ENCODE assay signal across 13 cellular contexts in the genomic region with DNA sequence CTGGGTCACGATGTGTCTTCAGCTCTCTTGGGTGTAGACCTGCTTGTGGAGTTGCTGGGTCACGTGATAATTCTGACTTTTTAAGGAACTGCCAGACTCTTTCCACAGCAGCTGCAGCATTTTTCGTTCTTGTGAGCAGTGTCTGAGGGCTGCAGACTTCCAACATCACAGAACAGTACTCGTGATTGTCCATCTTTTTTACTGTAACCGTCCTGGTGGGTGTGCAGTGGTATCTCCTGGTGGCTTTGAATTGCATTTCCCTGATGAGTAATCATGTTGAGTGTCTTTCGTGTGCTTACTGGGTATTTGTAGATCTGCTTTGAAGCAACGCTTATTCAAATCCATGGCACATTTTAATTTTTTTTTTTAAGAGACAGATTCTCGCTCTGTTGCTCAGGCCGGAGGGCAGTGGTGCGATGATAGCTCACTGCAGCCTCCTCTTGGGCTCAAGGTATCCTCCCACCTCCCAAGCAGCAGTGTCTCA. TPM values are rescaled to one million over a fixed set of nuclear protein-coding genes. Genes with fewer than 3 reads are reported as not detected.
DNase-seq lines count a peak whose midpoint lies in the region; ATAC-seq and TF ChIP-seq lines count a peak whose summit lies in the region.
"Had no signal": no experiment of that assay in that cellular context is flagged by ENCODE, and none has a peak within 500 bp of the region (broad histone marks: within the 10 kb centered on the region; RNA-seq: fewer than 3 reads in every experiment).

No MANE protein-coding gene starts in this region.

- 37% methylated on average over 10 of the region's 10 CpGs for WGBS in smooth muscle cell (ENCODE audit: low lambda C conversion rate)

- peaks cover 8% of the 10 kb centered on the region for H4K20me1 ChIP-seq in Loucy (ENCODE audit: insufficient read depth, low read length, poor library complexity, severe bottlenecking)
- H4K20me1 ChIP-seq in smooth muscle cell (ENCODE audit: low read depth): peaks cover 100% of the 10 kb centered on the region

- H3K4me1 Mint-ChIP-seq in activated naive CD4-positive, alpha-beta T cell treated with anti-CD3 and anti-CD28 coated beads, Interleukin-2, amount 50 U/mL, for 24 hours: peaks cover 63% of the 10 kb centered on the region

- no peak for TF ChIP-seq CTCF in Loucy (conservative IDR thresholded peaks at IDR 0.05; ENCODE audit: low read length)
- TF ChIP-seq CTCF in smooth muscle cell (IDR thresholded peaks at IDR 0.05; ENCODE audit: borderline replicate concordance, insufficient read depth, poor library complexity, severe bottlenecking): no peak

- no peak overlapping the region for H3K9ac ChIP-seq in Loucy (ENCODE audit: low read depth, low read length, poor library complexity, severe bottlenecking)
- H3K9ac ChIP-seq in adipocyte (ENCODE audit: low read length): no peak overlapping the region
- peak overlapping the region; percentile 18 for H3K9ac ChIP-seq in smooth muscle cell (ENCODE audit: low read depth)

- H3K4me2 ChIP-seq in Loucy (ENCODE audit: low read depth, low read length, poor library complexity, severe bottlenecking) (peak overlapping the region; percentile 32), smooth muscle cell (peak overlapping the region; percentile 70)

- H3K4me3 ChIP-seq in Loucy (ENCODE audit: low read length, poor library complexity, severe bottlenecking) (no peak overlapping the region), adipocyte (ENCODE audit: low read length) (no peak overlapping the region), smooth muscle cell (no peak overlapping the region)
- H3K4me3 ChIP-seq: upper lobe of left lung had no signal

- H3K4me1 ChIP-seq in Loucy (ENCODE audit: insufficient read depth, low read length, poor library complexity, severe bottlenecking): peaks cover 85% of the 10 kb centered on the region
- H3K4me1 ChIP-seq in adipocyte (ENCODE audit: control insufficient read depth, insufficient read depth, low read length): no peaks in the 10 kb centered on the region
- H3K4me1 ChIP-seq in smooth muscle cell (ENCODE audit: low read depth): no peaks in the 10 kb centered on the region

- H3K9me3 Mint-ChIP-seq in activated naive CD4-positive, alpha-beta T cell treated with anti-CD3 and anti-CD28 coated beads, Interleukin-2, amount 50 U/mL, for 24 hours: no peaks in the 10 kb centered on the region
- H3K9me3 Mint-ChIP-seq: central memory CD8-positive, alpha-beta T cell had no signal

- peak overlapping the region; percentile 61 for H3K27ac ChIP-seq in smooth muscle cell (ENCODE audit: low read depth)

- H3K36me3 ChIP-seq in Loucy (ENCODE audit: insufficient read depth, low read length) (no peaks in the 10 kb centered on the region; the same call in 1 of the 2 replicates), adipocyte (ENCODE audit: control insufficient read depth, insufficient read depth, low read length, severe bottlenecking) (no peaks in the 10 kb centered on the region), smooth muscle cell (ENCODE audit: low read depth) (no peaks in the 10 kb centered on the region)
- H3K36me3 ChIP-seq: upper lobe of left lung had no signal

- H2AFZ ChIP-seq in Loucy (ENCODE audit: low read length) (no peak overlapping the region), smooth muscle cell (ENCODE audit: low read depth) (no peak overlapping the region)

- H3F3A ChIP-seq in Loucy (ENCODE audit: low read depth) (0 out of 2 replicates have a peak, but pooled peaks cover 5% of the 10 kb centered on the region), smooth muscle cell (ENCODE audit: low read depth) (peaks cover 4% of the 10 kb centered on the region)

- DNase-seq in activated naive CD4-positive, alpha-beta T cell treated with anti-CD3 and anti-CD28 coated beads, Interleukin-2, amount 50 U/mL, for 16 hours: no peak
- DNase-seq in adipocyte (ENCODE audit: low read depth) (peak; percentile 6), smooth muscle cell (lab: John Stamatoyannopoulos, UW; ENCODE audit: unreplicated experiment) (no peak), GM19240 (ENCODE audit: insufficient read length, low spot score) (no peak)
- no peak for DNase-seq in activated CD4-positive, CD25-positive, alpha-beta regulatory T cell treated with anti-CD3 and anti-CD28 coated beads, Interleukin-2, amount 50 U/mL, for 72 hours
- DNase-seq: activated CD4-positive, alpha-beta T cell treated with anti-CD3 and anti-CD28 coated beads for 1 hour; activated effector memory CD4-positive, alpha-beta T cell treated with anti-CD3 and anti-CD28 coated beads, Interleukin-2, amount 50 U/mL, for 16 hours; islet precursor cell had no signal

- H3K27me3 Mint-ChIP-seq in activated naive CD4-positive, alpha-beta T cell treated with anti-CD3 and anti-CD28 coated beads, Interleukin-2, amount 50 U/mL, for 24 hours: no peaks in the 10 kb centered on the region
- H3K27me3 Mint-ChIP-seq: central memory CD8-positive, alpha-beta T cell had no signal

- ATAC-seq in HG03521 (IDR thresholded peaks at IDR 0.05; ENCODE audit: unreplicated experiment): no peak

- H3K27me3 ChIP-seq in Loucy (ENCODE audit: insufficient read depth, low read length, poor library complexity, severe bottlenecking): no peaks in the 10 kb centered on the region
- H3K27me3 ChIP-seq in adipocyte (replicated peaks; ENCODE audit: control insufficient read depth, insufficient read depth, low read length): no peaks in the 10 kb centered on the region
- H3K27me3 ChIP-seq in smooth muscle cell (ENCODE audit: low read depth): no peaks in the 10 kb centered on the region
- H3K27me3 ChIP-seq: upper lobe of left lung had no signal

- H3K9me2 ChIP-seq in Loucy (replicated peaks; ENCODE audit: low read depth, low read length): no peaks in the 10 kb centered on the region

- no peak overlapping the region for H3K27ac Mint-ChIP-seq in activated naive CD4-positive, alpha-beta T cell treated with anti-CD3 and anti-CD28 coated beads, Interleukin-2, amount 50 U/mL, for 24 hours

- no peaks in the 10 kb centered on the region for H3K9me3 ChIP-seq in Loucy (ENCODE audit: insufficient read depth, low read depth, low read length)
- H3K9me3 ChIP-seq in adipocyte (ENCODE audit: control insufficient read depth, low read length): no peaks in the 10 kb centered on the region
- no peaks in the 10 kb centered on the region for H3K9me3 ChIP-seq in smooth muscle cell (replicated peaks; ENCODE audit: low read depth)
- H3K9me3 ChIP-seq: upper lobe of left lung had no signal

- peaks cover 1% of the 10 kb centered on the region for H3K36me3 Mint-ChIP-seq in activated naive CD4-positive, alpha-beta T cell treated with anti-CD3 and anti-CD28 coated beads, Interleukin-2, amount 50 U/mL, for 24 hours

- peak overlapping the region; percentile 33 for H3K4me3 Mint-ChIP-seq in activated naive CD4-positive, alpha-beta T cell treated with anti-CD3 and anti-CD28 coated beads, Interleukin-2, amount 50 U/mL, for 24 hours
- H3K4me3 Mint-ChIP-seq: central memory CD8-positive, alpha-beta T cell had no signal

- H3K79me2 ChIP-seq in Loucy (ENCODE audit: insufficient read depth, low read length): peaks cover 100% of the 10 kb centered on the region
- peaks cover 90% of the 10 kb centered on the region for H3K79me2 ChIP-seq in smooth muscle cell (ENCODE audit: low read depth)

RNA-seq across cellular contexts. Expression of gene INPP5A, which starts 22.7 kb away (rescaled TPM):
- 48.0 and 65.9 TPM in 2 replicates for total RNA-seq in smooth muscle cell
- 49.1 and 55.9 TPM in 2 replicates for polyA plus RNA-seq in smooth muscle cell
